Comparison of ENCODE assay signal across 32 cellular contexts in genomic region chr18:35566019-35566418, GRCh38.
"Had no signal": no experiment of that assay in that cellular context is flagged by ENCODE, and none has a peak within 500 bp of the region (broad histone marks: within the 10 kb centered on the region; RNA-seq: fewer than 3 reads in every experiment).

No MANE protein-coding gene starts in this region.

- DNase-seq: activated effector memory CD4-positive, alpha-beta T cell treated with anti-CD3 and anti-CD28 coated beads, Interleukin-2, amount 50 U/mL, for 16 hours; activated effector memory CD4-positive, alpha-beta T cell treated with Interleukin-2 at 50 U/mL for 16 hours; activated gamma-delta T cell; activated gamma-delta T cell treated with Interleukin-2 at 50 U/mL for 16 hours; activated naive CD4-positive, alpha-beta T cell; activated naive CD4-positive, alpha-beta T cell treated with anti-CD3 and anti-CD28 coated beads for 36 hours; activated naive CD4-positive, alpha-beta T cell treated with anti-CD3 and anti-CD28 coated beads, Interleukin-2, amount 10 ng/mL, durations not matched to agents 7 days and 5 days; activated naive CD4-positive, alpha-beta T cell treated with anti-CD3 and anti-CD28 coated beads, Interleukin-2, amount 50 U/mL, for 16 hours; activated naive CD4-positive, alpha-beta T cell treated with Interleukin-2 at 50 U/mL for 16 hours; activated naive CD8-positive, alpha-beta T cell treated with anti-CD3 and anti-CD28 coated beads for 36 hours; activated naive CD8-positive, alpha-beta T cell treated with anti-CD3 and anti-CD28 coated beads, Interleukin-2, amount 10 ng/mL, durations not matched to agents 7 days and 5 days; activated naive CD8-positive, alpha-beta T cell treated with anti-CD3 and anti-CD28 coated beads, Interleukin-2, amount 50 U/mL, for 24 hours; activated T-cell treated with anti-CD3 and anti-CD28 coated beads, Interleukin-2, amount 50 U/mL, for 4 hours; activated T-cell treated with anti-CD3 and anti-CD28 coated beads, Interleukin-2, amount 50 U/mL, for 48 hours; activated T-cell treated with anti-CD3 and anti-CD28 coated beads, Interleukin-2, amount 50 U/mL, for 72 hours; adrenal gland; amniotic stem cell; amygdala; anterior cingulate cortex; aorta; body of pancreas; brain microvascular endothelial cell; caudate nucleus; central memory CD4-positive, alpha-beta T cell; cerebellar nuclear complex had no signal

- ATAC-seq: activated naive CD4-positive, alpha-beta T cell treated with anti-CD3 and anti-CD28 coated beads, Interleukin-2, amount 50 U/mL, for 72 hours; activated naive CD8-positive, alpha-beta T cell treated with anti-CD3 and anti-CD28 coated beads, Interleukin-2, amount 50 U/mL, for 24 hours; activated T-cell treated with anti-CD3 and anti-CD28 coated beads, Interleukin-2, amount 50 U/mL, for 4 hours; activated T-cell treated with anti-CD3 and anti-CD28 coated beads, Interleukin-2, amount 50 U/mL, for 72 hours; activated T-helper 17 cell treated with anti-CD3 and anti-CD28 coated beads, Interleukin-2, amount 50 U/mL, for 72 hours; body of pancreas had no signal

- H3K4me3 ChIP-seq: adrenal gland, ascending aorta, body of pancreas, breast epithelium, cardiac muscle cell had no signal

- H3K9me3 ChIP-seq: adrenal gland, ascending aorta, body of pancreas, breast epithelium had no signal

- FAIRE-seq: astrocyte, bronchial epithelial cell had no signal

- H3K4me1 ChIP-seq: adrenal gland, ascending aorta, body of pancreas, breast epithelium had no signal

- H3K36me3 ChIP-seq: adrenal gland, ascending aorta, brain microvascular endothelial cell, breast epithelium, cardiac muscle cell had no signal

- H3K27ac ChIP-seq: adrenal gland, ascending aorta, body of pancreas, brain microvascular endothelial cell, breast epithelium, cardiac muscle cell had no signal
